ENCODE assay signal across 17 cellular contexts in the genomic region with DNA sequence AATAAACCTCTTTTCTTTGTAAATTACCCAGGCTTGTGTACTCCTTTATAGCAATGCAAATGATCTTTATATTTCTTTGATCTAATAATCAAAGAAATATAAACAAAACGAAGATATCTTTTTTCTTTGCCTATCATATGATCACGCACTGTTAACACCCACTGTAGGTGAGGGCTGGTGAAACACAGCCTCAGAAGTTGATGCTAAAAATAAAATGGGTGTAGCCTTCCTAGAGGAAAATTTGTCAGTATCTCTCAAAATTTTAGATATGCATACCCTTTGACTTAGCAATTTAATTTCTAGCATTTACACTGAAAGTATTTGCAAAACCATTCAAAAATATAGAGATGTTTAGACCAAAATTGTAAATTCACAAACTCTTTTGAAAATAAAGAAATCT. TPM values are rescaled to one million over a fixed set of nuclear protein-coding genes. Genes with fewer than 3 reads are reported as not detected.
DNase-seq lines count a peak whose midpoint lies in the region; ATAC-seq and TF ChIP-seq lines count a peak whose summit lies in the region.
"Had no signal": no experiment of that assay in that cellular context is flagged by ENCODE, and none has a peak within 500 bp of the region (broad histone marks: within the 10 kb centered on the region; RNA-seq: fewer than 3 reads in every experiment).

No MANE protein-coding gene starts in this region.

- intact Hi-C loops in dorsolateral prefrontal cortex (cut with DNase I) = no loop called here

- 75% methylated on average over 2 of the region's 2 CpGs for WGBS in SK-N-SH (ENCODE audit: low lambda C conversion rate)

- H3K79me2 ChIP-seq in SK-N-SH (ENCODE audit: insufficient read depth) = peaks cover 82% of the 10 kb centered on the region

- H4K20me1 ChIP-seq in SK-N-SH (ENCODE audit: insufficient read depth) = no peaks in the 10 kb centered on the region

- H3K9me3 Mint-ChIP-seq in HFFc6 = no peaks in the 10 kb centered on the region
- no peaks in the 10 kb centered on the region for H3K9me3 Mint-ChIP-seq in osteocyte (ENCODE audit: unreplicated experiment)
- H3K9me3 Mint-ChIP-seq: CD8-positive, alpha-beta T cell had no signal

- peaks cover 67% of the 10 kb centered on the region for H3K36me3 Mint-ChIP-seq in HFFc6 (ENCODE audit: low read depth)
- H3K36me3 Mint-ChIP-seq in osteocyte (ENCODE audit: unreplicated experiment) = peaks cover 26% of the 10 kb centered on the region
- H3K36me3 Mint-ChIP-seq: CD8-positive, alpha-beta T cell had no signal

- no peak overlapping the region for H3K4me2 ChIP-seq in SK-N-SH

- POLR2A ChIA-PET in SK-N-SH (lab: Yijun Ruan, JAX) = interaction anchor here (1.4 kb wide), 1 partner anchor 16 kb away, joined by 3 read pairs; no protein-coding TSS in a partner anchor

- H3K36me3 ChIP-seq in SK-N-SH (replicated peaks in 1 of 2; ENCODE audit: control insufficient read depth in 1 of 2, insufficient read depth in 2 of 2, low read length in 1 of 2) = peaks cover 40 to 62% of the 10 kb centered on the region in 2 experiments

- H3K27ac ChIP-seq in SK-N-SH (ENCODE audit: low read depth in 2 of 2, low read length in 1 of 2) (peak overlapping the region; percentile 93 to 99), dorsolateral prefrontal cortex (peak overlapping the region in 52 of 59 donors; percentile 1 to 94 (median 82))
- H3K27ac ChIP-seq: 22Rv1, SK-N-MC had no signal

- TF ChIP-seq RAD21 in SK-N-SH (IDR thresholded peaks at IDR 0.05; ENCODE audit: low read length) = no peak

- no peaks in the 10 kb centered on the region for H3K27me3 ChIP-seq in SK-N-SH (ENCODE audit: insufficient read depth)
- no peaks in the 10 kb centered on the region for H3K27me3 ChIP-seq in dorsolateral prefrontal cortex

- CTCF ChIA-PET in SK-N-SH (lab: Yijun Ruan, JAX) = interaction anchor here (1.0 to 1.6 kb wide), 5 partner anchors 13 to 285 kb away, joined by 3 to 5 read pairs (median 4); a partner anchor contains a TSS

- peaks cover 73% of the 10 kb centered on the region for H3F3A ChIP-seq in SK-N-SH (replicated peaks; ENCODE audit: insufficient read depth)

- H3K9me3 ChIP-seq in SK-N-SH = no peaks in the 10 kb centered on the region

- no peaks in the 10 kb centered on the region for H3K9me2 ChIP-seq in SK-N-SH

- DNase-seq in SK-N-SH = no peak
- no peak for DNase-seq in HFFc6
- no peak for DNase-seq in dorsolateral prefrontal cortex
- no peak for DNase-seq in osteocyte (ENCODE audit: extremely low spot score, unreplicated experiment)
- no peak for DNase-seq in activated gamma-delta T cell (lab: John Stamatoyannopoulos, UW)
- DNase-seq: CD8-positive, alpha-beta T cell; DMS79 treated with DMSO at 0.1 percent for 48 hours; HCEC 1CT; KG1; NCI-H1092; NCI-H2081; NCI-H774 had no signal

- H3K4me3 Mint-ChIP-seq in HFFc6 = 0 out of 2 replicates have a peak overlapping the region, but pooled peaks have one; percentile 33
- no peak overlapping the region for H3K4me3 Mint-ChIP-seq in osteocyte (ENCODE audit: unreplicated experiment)
- H3K4me3 Mint-ChIP-seq: CD8-positive, alpha-beta T cell had no signal

- no peak overlapping the region for H3K4me3 ChIP-seq in SK-N-SH (ENCODE audit: low read depth in 2 of 2, low read length in 1 of 2)
- no peak overlapping the region for H3K4me3 ChIP-seq in dorsolateral prefrontal cortex
- H3K4me3 ChIP-seq: SK-N-MC had no signal

- no peak overlapping the region for H2AFZ ChIP-seq in SK-N-SH (ENCODE audit: low read depth)

- no peaks in the 10 kb centered on the region; the same call in 1 of the 2 replicates for H3K27me3 Mint-ChIP-seq in HFFc6 (ENCODE audit: insufficient read depth)
- no peaks in the 10 kb centered on the region for H3K27me3 Mint-ChIP-seq in osteocyte (ENCODE audit: unreplicated experiment)

- H3K27ac Mint-ChIP-seq in HFFc6 = no peak overlapping the region; the same call in none of the 2 replicates
- H3K27ac Mint-ChIP-seq in osteocyte (ENCODE audit: unreplicated experiment) = peak overlapping the region; percentile 83
- H3K27ac Mint-ChIP-seq: CD8-positive, alpha-beta T cell had no signal

- peaks cover 38 to 73% of the 10 kb centered on the region in 2 experiments for H3K4me1 ChIP-seq in SK-N-SH (ENCODE audit: control insufficient read depth in 1 of 2, insufficient read depth in 2 of 2, low read depth in 1 of 2, low read length in 1 of 2)

- no peak for TF ChIP-seq EP300 in SK-N-SH (IDR thresholded peaks at IDR 0.05; ENCODE audit: borderline replicate concordance in 1 of 2, low read depth in 1 of 2, low read length in 1 of 2)

- H3K4me1 Mint-ChIP-seq in HFFc6 (ENCODE audit: low read depth) (peaks cover 100% of the 10 kb centered on the region), osteocyte (ENCODE audit: unreplicated experiment) (peaks cover 91% of the 10 kb centered on the region)

- ATAC-seq in SK-N-SH treated with all-trans-retinoic acid at 6 μM for 48 hours = no peak
- no peak for ATAC-seq in GM18498 (IDR thresholded peaks at IDR 0.05; ENCODE audit: unreplicated experiment)
- ATAC-seq in HG03565 (IDR thresholded peaks at IDR 0.05; ENCODE audit: unreplicated experiment) = no peak
- ATAC-seq: CD8-positive, alpha-beta T cell had no signal

- no peak overlapping the region; the same call in 1 of the 2 replicates for H3K9ac ChIP-seq in SK-N-SH

- TF ChIP-seq CTCF in SK-N-SH (IDR thresholded peaks at IDR 0.05) (no peak), HFFc6 (IDR thresholded peaks at IDR 0.05) (no peak), dorsolateral prefrontal cortex (IDR thresholded peaks at IDR 0.05 in 54 of 56, conservative IDR thresholded peaks at IDR 0.05 in 2 of 56; ENCODE audit: low read depth in 1 of 56, partially characterized antibody in 56 of 56) (no peak), osteocyte (IDR thresholded peaks at IDR 0.05) (no peak)

TF ChIP-seq in SK-N-SH, 30 proteins besides CTCF, POLR2A, EP300 and RAD21:
- TF ChIP-seq, protein P1, sequence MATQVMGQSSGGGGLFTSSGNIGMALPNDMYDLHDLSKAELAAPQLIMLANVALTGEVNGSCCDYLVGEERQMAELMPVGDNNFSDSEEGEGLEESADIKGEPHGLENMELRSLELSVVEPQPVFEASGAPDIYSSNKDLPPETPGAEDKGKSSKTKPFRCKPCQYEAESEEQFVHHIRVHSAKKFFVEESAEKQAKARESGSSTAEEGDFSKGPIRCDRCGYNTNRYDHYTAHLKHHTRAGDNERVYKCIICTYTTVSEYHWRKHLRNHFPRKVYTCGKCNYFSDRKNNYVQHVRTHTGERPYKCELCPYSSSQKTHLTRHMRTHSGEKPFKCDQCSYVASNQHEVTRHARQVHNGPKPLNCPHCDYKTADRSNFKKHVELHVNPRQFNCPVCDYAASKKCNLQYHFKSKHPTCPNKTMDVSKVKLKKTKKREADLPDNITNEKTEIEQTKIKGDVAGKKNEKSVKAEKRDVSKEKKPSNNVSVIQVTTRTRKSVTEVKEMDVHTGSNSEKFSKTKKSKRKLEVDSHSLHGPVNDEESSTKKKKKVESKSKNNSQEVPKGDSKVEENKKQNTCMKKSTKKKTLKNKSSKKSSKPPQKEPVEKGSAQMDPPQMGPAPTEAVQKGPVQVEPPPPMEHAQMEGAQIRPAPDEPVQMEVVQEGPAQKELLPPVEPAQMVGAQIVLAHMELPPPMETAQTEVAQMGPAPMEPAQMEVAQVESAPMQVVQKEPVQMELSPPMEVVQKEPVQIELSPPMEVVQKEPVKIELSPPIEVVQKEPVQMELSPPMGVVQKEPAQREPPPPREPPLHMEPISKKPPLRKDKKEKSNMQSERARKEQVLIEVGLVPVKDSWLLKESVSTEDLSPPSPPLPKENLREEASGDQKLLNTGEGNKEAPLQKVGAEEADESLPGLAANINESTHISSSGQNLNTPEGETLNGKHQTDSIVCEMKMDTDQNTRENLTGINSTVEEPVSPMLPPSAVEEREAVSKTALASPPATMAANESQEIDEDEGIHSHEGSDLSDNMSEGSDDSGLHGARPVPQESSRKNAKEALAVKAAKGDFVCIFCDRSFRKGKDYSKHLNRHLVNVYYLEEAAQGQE (IDR thresholded peaks at IDR 0.05; ENCODE audit: low read depth, low read length) = no peak
- TF ChIP-seq MXI1 (IDR thresholded peaks at IDR 0.05; ENCODE audit: low read depth, low read length) (no peak), RXRA (IDR thresholded peaks at IDR 0.05; ENCODE audit: borderline replicate concordance, low read depth) (no peak), FOXJ3 (CRISPR knock-in tag; IDR thresholded peaks at IDR 0.05) (no peak)
TF ChIP-seq in SK-N-SH: peak in this region for 0.

TF ChIP-seq in SK-N-SH treated with all-trans-retinoic acid at 6 μM for 48 hours, 23 proteins besides CTCF, POLR2A, EP300 and RAD21 (continues in another document):
- no peak for TF ChIP-seq ESRRG (CRISPR knock-in tag; IDR thresholded peaks at IDR 0.05)
- TF ChIP-seq CSDC2 (CRISPR knock-in tag; IDR thresholded peaks at IDR 0.05) = no peak
- TF ChIP-seq BACH2 (CRISPR knock-in tag; IDR thresholded peaks at IDR 0.05; ENCODE audit: borderline replicate concordance) = no peak
- no peak for TF ChIP-seq ISL1 (CRISPR knock-in tag; IDR thresholded peaks at IDR 0.05)
- TF ChIP-seq, protein P2, sequence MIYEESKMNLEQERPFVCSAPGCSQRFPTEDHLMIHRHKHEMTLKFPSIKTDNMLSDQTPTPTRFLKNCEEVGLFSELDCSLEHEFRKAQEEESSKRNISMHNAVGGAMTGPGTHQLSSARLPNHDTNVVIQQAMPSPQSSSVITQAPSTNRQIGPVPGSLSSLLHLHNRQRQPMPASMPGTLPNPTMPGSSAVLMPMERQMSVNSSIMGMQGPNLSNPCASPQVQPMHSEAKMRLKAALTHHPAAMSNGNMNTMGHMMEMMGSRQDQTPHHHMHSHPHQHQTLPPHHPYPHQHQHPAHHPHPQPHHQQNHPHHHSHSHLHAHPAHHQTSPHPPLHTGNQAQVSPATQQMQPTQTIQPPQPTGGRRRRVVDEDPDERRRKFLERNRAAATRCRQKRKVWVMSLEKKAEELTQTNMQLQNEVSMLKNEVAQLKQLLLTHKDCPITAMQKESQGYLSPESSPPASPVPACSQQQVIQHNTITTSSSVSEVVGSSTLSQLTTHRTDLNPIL (CRISPR knock-in tag; IDR thresholded peaks at IDR 0.05; ENCODE audit: low read depth) = no peak
- no peak for TF ChIP-seq OSR1 (CRISPR knock-in tag; IDR thresholded peaks at IDR 0.05)

RNA-seq across cellular contexts. Expression of a gene that starts 15.6 kb away (rescaled TPM):
- 1,174 and 1,491 TPM in 2 replicates for polyA plus RNA-seq in SK-N-SH (2012; rRNA removed)
- 1,028 and 1,442 TPM in 2 replicates for polyA plus RNA-seq in SK-N-SH (2012; cell fraction: cytosol; rRNA removed)
- polyA plus RNA-seq in SK-N-SH (2012; cell fraction: nucleus; rRNA removed) = 933 and 1,160 TPM in 2 replicates
- 100 to 1,000 TPM; 518 to 872 (median 646) TPM for total RNA-seq in HFFc6 (2021; fragmentation: NEBNext Ultra II Directional; extraction: Animal tissue kit (Norgen Biotek cat#: 25700))
- total RNA-seq in dorsolateral prefrontal cortex = 1,000 to 10,000 TPM in 9 of 120 experiments, 100 to 1,000 TPM in 111; 391 to 1,132 (median 804) TPM
- total RNA-seq in osteocyte = 548 and 587 TPM in 2 replicates
